In the genomic region with DNA sequence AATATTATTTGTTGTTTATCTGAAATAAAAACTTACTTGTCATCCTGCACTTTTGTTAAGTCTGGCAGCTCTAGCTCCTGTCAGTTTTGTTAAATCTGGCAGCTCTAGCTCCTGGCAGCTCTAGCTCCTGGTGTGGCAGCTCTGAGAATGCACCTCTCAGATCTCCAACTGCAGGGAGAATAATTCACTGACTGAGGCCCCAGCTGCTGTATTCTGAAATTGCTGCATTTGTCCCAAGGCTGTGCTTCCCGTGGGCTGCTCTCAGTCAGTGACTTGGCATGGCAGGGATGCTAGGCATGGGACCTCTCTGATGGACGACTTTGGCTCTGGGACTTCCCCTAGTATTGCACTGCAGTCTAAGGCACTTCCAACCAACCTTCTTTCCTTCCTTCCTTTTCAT, we compare ENCODE assay signal across 18 cellular contexts.
DNase-seq lines count a peak whose midpoint lies in the region; ATAC-seq, FAIRE-seq and TF ChIP-seq lines count a peak whose summit lies in the region.
"Had no signal": no experiment of that assay in that cellular context is flagged by ENCODE, and none has a peak within 500 bp of the region (broad histone marks: within the 10 kb centered on the region; RNA-seq: fewer than 3 reads in every experiment).

No MANE protein-coding gene starts in this region.

- no peak overlapping the region for H4K5ac ChIP-seq in mesendoderm (ENCODE audit: low read length)

- H2BK5ac ChIP-seq in mesendoderm (ENCODE audit: low read length) = no peak overlapping the region

- H4K8ac ChIP-seq in mesendoderm (ENCODE audit: low read depth, low read length) = no peak overlapping the region

- H3K18ac ChIP-seq in mesendoderm (ENCODE audit: low read length) = no peak overlapping the region

- WGBS in mesendoderm (ENCODE audit: extremely low coverage, insufficient coverage, low lambda C conversion rate) = no CpG with 5 or more reads among the region's 2 CpGs

- POLR2A ChIA-PET in CD8-positive, alpha-beta T cell (lab: Charles Lee) = no interaction called here

- H3K79me2 ChIP-seq in astrocyte (ENCODE audit: insufficient read depth, low read length) (no peaks in the 10 kb centered on the region), mesendoderm (ENCODE audit: control insufficient read depth, insufficient read depth, low read length) (no peaks in the 10 kb centered on the region)

- H3K9me3 ChIP-seq in astrocyte (ENCODE audit: insufficient read depth, low read depth, low read length) = no peaks in the 10 kb centered on the region
- no peaks in the 10 kb centered on the region for H3K9me3 ChIP-seq in CD8-positive, alpha-beta T cell (ENCODE audit: low read length)
- H3K9me3 ChIP-seq: esophagus muscularis mucosa, heart left ventricle, thyroid gland had no signal

- H3K4me3 Mint-ChIP-seq in astrocyte (ENCODE audit: unreplicated experiment) = no peak overlapping the region
- H3K4me3 Mint-ChIP-seq in CD8-positive, alpha-beta T cell = no peak overlapping the region
- H3K4me3 Mint-ChIP-seq: immature natural killer cell had no signal

- no peaks in the 10 kb centered on the region for H3K27me3 Mint-ChIP-seq in astrocyte (ENCODE audit: low read depth, unreplicated experiment)
- H3K27me3 Mint-ChIP-seq in CD8-positive, alpha-beta T cell (ENCODE audit: low read depth) = no peaks in the 10 kb centered on the region

- H2AK5ac ChIP-seq in mesendoderm (ENCODE audit: low read length) = no peak overlapping the region

- H2BK15ac ChIP-seq in mesendoderm (replicated peaks; ENCODE audit: low read depth) = no peak overlapping the region

- no peaks in the 10 kb centered on the region for H3K79me1 ChIP-seq in mesendoderm (ENCODE audit: low read length)

- H3K4me2 ChIP-seq in astrocyte (ENCODE audit: low read length) = no peak overlapping the region
- H3K4me2 ChIP-seq in mesendoderm (ENCODE audit: low read length) = no peak overlapping the region

- no peak overlapping the region for H3K4me3 ChIP-seq in AG10803 (ENCODE audit: low read length)
- H3K4me3 ChIP-seq in astrocyte (ENCODE audit: insufficient read depth, low read depth, low read length) = no peak overlapping the region
- no peak overlapping the region for H3K4me3 ChIP-seq in mesendoderm (ENCODE audit: low read length)
- no peak overlapping the region for H3K4me3 ChIP-seq in CD8-positive, alpha-beta T cell (ENCODE audit: low read depth, low read length)
- H3K4me3 ChIP-seq: esophagus muscularis mucosa, heart left ventricle, thyroid gland had no signal

- no peak for ATAC-seq in CD8-positive, alpha-beta T cell
- ATAC-seq: heart left ventricle had no signal

- H3K27me3 ChIP-seq in astrocyte (ENCODE audit: insufficient read depth, low read length) = no peaks in the 10 kb centered on the region
- no peaks in the 10 kb centered on the region for H3K27me3 ChIP-seq in mesendoderm (ENCODE audit: insufficient read depth, low read length, poor library complexity)
- H3K27me3 ChIP-seq in CD8-positive, alpha-beta T cell (ENCODE audit: insufficient read depth, low read length) = no peaks in the 10 kb centered on the region
- H3K27me3 ChIP-seq: esophagus muscularis mucosa, heart left ventricle, thyroid gland had no signal

- no peak overlapping the region for H2AFZ ChIP-seq in astrocyte (ENCODE audit: low read depth, low read length)

- H3K4me1 Mint-ChIP-seq in astrocyte (ENCODE audit: low read depth, unreplicated experiment) = peaks cover 42% of the 10 kb centered on the region
- no peaks in the 10 kb centered on the region for H3K4me1 Mint-ChIP-seq in CD8-positive, alpha-beta T cell (ENCODE audit: low read depth)

- no peak for FAIRE-seq in astrocyte (lab: Jason Lieb, UNC)

- H3K9me3 Mint-ChIP-seq in astrocyte (ENCODE audit: unreplicated experiment) = peaks cover 9% of the 10 kb centered on the region
- no peaks in the 10 kb centered on the region for H3K9me3 Mint-ChIP-seq in CD8-positive, alpha-beta T cell

- H4K20me1 ChIP-seq in astrocyte (ENCODE audit: insufficient read depth, low read length) = no peaks in the 10 kb centered on the region

- no peak overlapping the region for H3K4ac ChIP-seq in mesendoderm (ENCODE audit: low read depth, low read length)

- TF ChIP-seq CTCF in AG10803 (conservative IDR thresholded peaks at IDR 0.05; ENCODE audit: low read length) = 0 out of 2 replicates have a peak, but pooled peaks have one; percentile 6
- TF ChIP-seq CTCF in astrocyte (IDR thresholded peaks at IDR 0.05; ENCODE audit: insufficient read depth, low read depth, low read length) = no peak
- no peak for TF ChIP-seq CTCF in CD8-positive, alpha-beta T cell (IDR thresholded peaks at IDR 0.05)

- no peak overlapping the region for H3K23ac ChIP-seq in mesendoderm (ENCODE audit: low read length)

- H2BK120ac ChIP-seq in mesendoderm (ENCODE audit: low read depth, low read length) = no peak overlapping the region

- peak overlapping the region; percentile 20 for H3K27ac Mint-ChIP-seq in astrocyte (ENCODE audit: unreplicated experiment)
- no peak overlapping the region for H3K27ac Mint-ChIP-seq in CD8-positive, alpha-beta T cell

- CTCF ChIA-PET in CD8-positive, alpha-beta T cell (lab: Charles Lee) = no interaction called here

- intact Hi-C loops in CD8-positive, alpha-beta T cell (cut with DNase I, micrococcal nuclease) = loop anchor here in 1 of 2 experiments (5.0 kb wide), 1 partner anchor 1866 kb away; no protein-coding TSS in a partner anchor

- DNase-seq in AG10803 (ENCODE audit: low read depth) (peak; percentile 58), LHCN-M2 (ENCODE audit: low read depth) (peak; percentile 85), astrocyte (ENCODE audit: low read depth) (no peak), mesendoderm (no peak), NCI-H774 (lab: John Stamatoyannopoulos, UW) (no peak), OCI-M2 (lab: John Stamatoyannopoulos, UW; ENCODE audit: unreplicated experiment) (no peak), mesenteric fat pad (ENCODE audit: low spot score) (no peak)
- no peak for DNase-seq in CD8-positive, alpha-beta T cell
- DNase-seq: activated CD4-positive, alpha-beta T cell treated with anti-CD3 and anti-CD28 coated beads for 4 hours; central memory CD4-positive, alpha-beta T cell; heart left ventricle; immature natural killer cell; NCI-H1694; right cardiac atrium; stimulated activated naive CD4-positive, alpha-beta T cell; thyroid gland had no signal

- peak overlapping the region; percentile 2 for H3K56ac ChIP-seq in mesendoderm (ENCODE audit: low read length)

- H3K36me3 ChIP-seq in astrocyte (ENCODE audit: insufficient read depth, low read length) = no peaks in the 10 kb centered on the region
- no peaks in the 10 kb centered on the region for H3K36me3 ChIP-seq in mesendoderm (ENCODE audit: control insufficient read depth, insufficient read depth, low read length)
- H3K36me3 ChIP-seq in CD8-positive, alpha-beta T cell (ENCODE audit: insufficient read depth, low read length) = no peaks in the 10 kb centered on the region
- H3K36me3 ChIP-seq: esophagus muscularis mucosa, heart left ventricle, thyroid gland had no signal

- peaks cover 7% of the 10 kb centered on the region for H3K36me3 Mint-ChIP-seq in astrocyte (ENCODE audit: low read depth, unreplicated experiment)
- H3K36me3 Mint-ChIP-seq in CD8-positive, alpha-beta T cell = no peaks in the 10 kb centered on the region

- H3K4me1 ChIP-seq in astrocyte (ENCODE audit: insufficient read depth, low read length) (peaks cover 59% of the 10 kb centered on the region), mesendoderm (ENCODE audit: control insufficient read depth, low read depth, low read length) (peaks cover 13% of the 10 kb centered on the region)
- H3K4me1 ChIP-seq in CD8-positive, alpha-beta T cell (ENCODE audit: insufficient read depth, low read length) = no peaks in the 10 kb centered on the region
- H3K4me1 ChIP-seq: heart left ventricle, thyroid gland had no signal

- H3K9ac ChIP-seq in astrocyte (ENCODE audit: low read length) = no peak overlapping the region
- no peak overlapping the region for H3K9ac ChIP-seq in mesendoderm (ENCODE audit: low read length)

- H3K27ac ChIP-seq in astrocyte (ENCODE audit: low read depth, low read length) = peak overlapping the region; percentile 93
- H3K27ac ChIP-seq in mesendoderm (ENCODE audit: low read depth, low read length) = no peak overlapping the region
- H3K27ac ChIP-seq in CD8-positive, alpha-beta T cell (ENCODE audit: low read depth, low read length) = no peak overlapping the region
- H3K27ac ChIP-seq: esophagus muscularis mucosa, heart left ventricle, RWPE1, thyroid gland had no signal

Comparison
In these comparisons a context has a peak if more than half of its experiments do, and no peak if none do; other contexts are left out.
1. DNase-seq: peak in AG10803 (single experiment) and LHCN-M2 (single experiment); none in astrocyte (single experiment), mesendoderm (single experiment), NCI-H774 (single experiment), CD8-positive, alpha-beta T cell (0 of 7), OCI-M2 (single experiment) and mesenteric fat pad (single experiment).